2 cellular contexts compared by ENCODE assay signal in the genomic region with DNA sequence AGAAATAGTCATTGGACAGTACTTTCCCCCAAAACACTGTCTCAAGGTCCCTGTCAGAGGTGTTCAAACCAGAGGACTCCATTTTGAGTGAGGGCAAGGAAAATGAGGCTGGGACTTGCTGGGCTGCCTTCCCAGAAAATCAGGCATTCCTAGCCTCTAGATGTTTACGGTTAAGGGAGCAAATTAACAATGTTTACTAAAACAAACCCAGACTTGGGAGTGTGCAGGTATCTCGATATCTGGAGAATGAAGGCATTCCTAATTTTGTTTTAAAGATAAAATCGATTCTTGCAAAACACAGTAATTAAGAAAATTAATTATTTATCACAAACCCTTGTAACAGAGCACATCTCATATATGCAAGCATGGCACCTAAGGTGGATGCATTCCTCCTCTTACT.
TF ChIP-seq lines count a peak whose summit lies in the region.

No MANE protein-coding gene starts in this region.

TF ChIP-seq in HCT116, 20 proteins besides CTCF, POLR2A, EP300 and RAD21:
- TF ChIP-seq JUND (IDR thresholded peaks at IDR 0.05), result no peak
TF ChIP-seq in HCT116: peak in this region for 0.

TF ChIP-seq in H1, 55 proteins besides CTCF, POLR2A, EP300 and RAD21:
- TF ChIP-seq HDAC2 (IDR thresholded peaks at IDR 0.05; ENCODE audit: borderline replicate concordance in 1 of 2, low read depth in 2 of 2, low read length in 2 of 2) (no peak), BCL11A (IDR thresholded peaks at IDR 0.05; ENCODE audit: low read depth in 2 of 2, low read length in 2 of 2) (no peak), YY1 (IDR thresholded peaks at IDR 0.05; ENCODE audit: low read depth, low read length) (0 out of 2 replicates have a peak, but pooled peaks have one; percentile 19), FOSL1 (IDR thresholded peaks at IDR 0.05; ENCODE audit: insufficient read depth, low read depth, low read length) (no peak)
